Comparison of ENCODE assay signal across 24 cellular contexts in the genomic region with DNA sequence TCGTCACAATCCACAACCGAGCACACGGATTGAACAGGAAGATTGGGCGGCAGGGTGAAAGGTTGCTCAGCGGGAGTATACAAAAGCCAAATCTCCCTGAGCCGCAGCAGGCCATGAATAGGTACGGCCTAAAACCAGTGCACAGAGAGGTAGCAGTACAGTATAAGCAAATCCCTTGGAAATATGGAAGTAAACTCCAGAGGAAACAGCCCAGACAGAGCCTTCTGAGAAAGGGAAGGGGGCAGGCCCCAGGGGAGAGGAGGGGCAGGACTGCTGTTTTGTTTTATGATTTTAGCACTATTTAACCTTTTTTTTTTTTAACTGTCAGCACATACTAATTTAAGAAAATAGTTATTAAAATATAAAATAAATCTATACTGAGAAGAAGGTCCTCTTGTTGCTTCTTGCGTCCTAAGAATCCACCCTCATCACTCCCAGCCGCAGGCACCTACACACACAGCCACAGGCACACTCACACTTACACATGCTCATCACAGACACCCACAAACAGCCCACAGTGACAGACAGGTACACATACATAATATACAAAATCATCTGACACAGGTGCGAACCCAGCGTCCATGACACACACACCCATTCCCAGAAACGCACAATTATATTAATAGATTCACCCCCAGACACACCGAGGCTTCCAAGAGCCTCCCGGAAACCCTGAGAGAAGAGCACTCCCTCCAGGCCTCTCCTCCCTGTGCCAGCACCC. TPM values are rescaled to one million over a fixed set of nuclear protein-coding genes. Genes with fewer than 3 reads are reported as not detected.
A peak's percentile ranks its signal among the peaks of the same experiment; 100 is the strongest.
DNase-seq lines count a peak whose midpoint lies in the region; ATAC-seq, FAIRE-seq and TF ChIP-seq lines count a peak whose summit lies in the region.
"Had no signal": no experiment of that assay in that cellular context is flagged by ENCODE, and none has a peak within 500 bp of the region (broad histone marks: within the 10 kb centered on the region; RNA-seq: fewer than 3 reads in every experiment).

No MANE protein-coding gene starts in this region.

- no peaks in the 10 kb centered on the region for H3K79me1 ChIP-seq in mesenchymal stem cell (replicated peaks; ENCODE audit: low read length, poor library complexity, severe bottlenecking)

- H3K4ac ChIP-seq in mesenchymal stem cell (ENCODE audit: low read depth in 1 of 2, low read length in 2 of 2): peak overlapping the region in 1 of 2 experiments; percentile 9

- H3K9me3 ChIP-seq in left ventricle myocardium inferior (replicated peaks) (peaks cover 6% of the 10 kb centered on the region), astrocyte (ENCODE audit: insufficient read depth, low read depth, low read length) (no peaks in the 10 kb centered on the region), mesenchymal stem cell (ENCODE audit: control insufficient read depth, low read length) (no peaks in the 10 kb centered on the region), thyroid gland (no peaks in the 10 kb centered on the region), sigmoid colon (no peaks in the 10 kb centered on the region)
- H3K9me3 ChIP-seq: adrenal gland, lower lobe of right lung had no signal

- H4K20me1 ChIP-seq in astrocyte (ENCODE audit: insufficient read depth, low read length): no peaks in the 10 kb centered on the region
- H4K20me1 ChIP-seq: BLaER1 treated with 17β-estradiol and CSF1 and Interleukin-3, amounts not matched to agents 10 nM and 100 nM had no signal

- peak overlapping the region; percentile 54 to 55 for H3K18ac ChIP-seq in mesenchymal stem cell (ENCODE audit: low read depth in 1 of 2, low read length in 2 of 2)

- no peak overlapping the region for H2BK120ac ChIP-seq in mesenchymal stem cell (ENCODE audit: low read depth, low read length)

- H3K27me3 ChIP-seq in left ventricle myocardium inferior (ENCODE audit: low read depth) (no peaks in the 10 kb centered on the region), astrocyte (ENCODE audit: insufficient read depth, low read length) (no peaks in the 10 kb centered on the region), mesenchymal stem cell (ENCODE audit: control insufficient read depth in 1 of 2, insufficient read depth in 1 of 2, low read length in 2 of 2) (no peaks in the 10 kb centered on the region), thyroid gland (no peaks in the 10 kb centered on the region), sigmoid colon (no peaks in the 10 kb centered on the region)
- H3K27me3 ChIP-seq: adrenal gland; BLaER1 treated with 17β-estradiol and CSF1 and Interleukin-3, amounts not matched to agents 10 nM and 100 nM had no signal

- peaks cover 5% of the 10 kb centered on the region for H3K36me3 Mint-ChIP-seq in astrocyte (ENCODE audit: low read depth, unreplicated experiment)
- H3K36me3 Mint-ChIP-seq in activated CD8-positive, alpha-beta memory T cell treated with anti-CD3 and anti-CD28 coated beads, Interleukin-2, amount 10 ng/mL, durations not matched to agents 7 days and 5 days: no peaks in the 10 kb centered on the region
- H3K36me3 Mint-ChIP-seq: naive B cell had no signal

- peak overlapping the region; percentile 78 for H4K91ac ChIP-seq in mesenchymal stem cell (ENCODE audit: low read length)

- H2BK15ac ChIP-seq in mesenchymal stem cell (ENCODE audit: low read depth, poor library complexity, severe bottlenecking): peak overlapping the region; percentile 90

- no peaks in the 10 kb centered on the region for H3K27me3 Mint-ChIP-seq in astrocyte (ENCODE audit: low read depth, unreplicated experiment)
- H3K27me3 Mint-ChIP-seq in activated CD8-positive, alpha-beta memory T cell treated with anti-CD3 and anti-CD28 coated beads, Interleukin-2, amount 10 ng/mL, durations not matched to agents 7 days and 5 days: no peaks in the 10 kb centered on the region
- H3K27me3 Mint-ChIP-seq: naive B cell had no signal

- FAIRE-seq in astrocyte (lab: Jason Lieb, UNC): no peak
- FAIRE-seq: A204.1, D721Med, TTC549 had no signal

- H3K9ac ChIP-seq in astrocyte (ENCODE audit: low read length) (peak overlapping the region; percentile 44), mesenchymal stem cell (ENCODE audit: low read length) (peak overlapping the region; percentile 72)

- no peak for TF ChIP-seq EP300 in sigmoid colon (IDR thresholded peaks at IDR 0.05)

- no peak overlapping the region for H3K14ac ChIP-seq in mesenchymal stem cell (ENCODE audit: low read length in 2 of 2)

- H4K8ac ChIP-seq in mesenchymal stem cell (ENCODE audit: low read length): peak overlapping the region; percentile 67

- no peak overlapping the region for H3K23ac ChIP-seq in mesenchymal stem cell (ENCODE audit: low read length in 2 of 2)

- H3K4me3 Mint-ChIP-seq in astrocyte (ENCODE audit: unreplicated experiment): peak overlapping the region; percentile 11
- no peak overlapping the region for H3K4me3 Mint-ChIP-seq in activated CD8-positive, alpha-beta memory T cell treated with anti-CD3 and anti-CD28 coated beads, Interleukin-2, amount 10 ng/mL, durations not matched to agents 7 days and 5 days
- H3K4me3 Mint-ChIP-seq: H9, naive B cell had no signal

- peaks cover 20% of the 10 kb centered on the region for H3K4me1 Mint-ChIP-seq in astrocyte (ENCODE audit: low read depth, unreplicated experiment)
- H3K4me1 Mint-ChIP-seq in activated CD8-positive, alpha-beta memory T cell treated with anti-CD3 and anti-CD28 coated beads, Interleukin-2, amount 10 ng/mL, durations not matched to agents 7 days and 5 days: no peaks in the 10 kb centered on the region
- H3K4me1 Mint-ChIP-seq: H9, naive B cell had no signal

- H3K36me3 ChIP-seq in left ventricle myocardium inferior: no peaks in the 10 kb centered on the region
- H3K36me3 ChIP-seq in astrocyte (ENCODE audit: insufficient read depth, low read length): no peaks in the 10 kb centered on the region
- H3K36me3 ChIP-seq in mesenchymal stem cell (ENCODE audit: control insufficient read depth in 1 of 2, insufficient read depth in 2 of 2, low read depth in 1 of 2, low read length in 2 of 2): peaks cover 0 to 3% of the 10 kb centered on the region in 2 experiments
- H3K36me3 ChIP-seq in thyroid gland: no peaks in the 10 kb centered on the region
- no peaks in the 10 kb centered on the region for H3K36me3 ChIP-seq in sigmoid colon
- H3K36me3 ChIP-seq: adrenal gland; BLaER1 treated with 17β-estradiol and CSF1 and Interleukin-3, amounts not matched to agents 10 nM and 100 nM; lower lobe of right lung had no signal

- H3K79me2 ChIP-seq in astrocyte (ENCODE audit: insufficient read depth, low read length): no peaks in the 10 kb centered on the region

- CTCF ChIA-PET in activated CD8-positive, alpha-beta memory T cell treated with anti-CD3 and anti-CD28 coated beads, Interleukin-2, amount 10 ng/mL, durations not matched to agents 7 days and 5 days (lab: Charles Lee): interaction anchor here (0.7 to 1.2 kb wide), 2 partner anchors 72 to 155 kb away, joined by 3 to 4 read pairs; no protein-coding TSS in a partner anchor

- H3K4me3 ChIP-seq in left ventricle myocardium inferior (no peak overlapping the region), astrocyte (ENCODE audit: insufficient read depth, low read depth, low read length) (no peak overlapping the region), mesenchymal stem cell (ENCODE audit: insufficient read depth in 1 of 2, low read depth in 1 of 2, low read length in 2 of 2) (peak overlapping the region in 1 of 2 experiments; percentile 25), thyroid gland (replicated peaks in 1 of 3) (no peak overlapping the region), sigmoid colon (no peak overlapping the region)
- H3K4me3 ChIP-seq: adrenal gland; BLaER1 treated with 17β-estradiol and CSF1 and Interleukin-3, amounts not matched to agents 10 nM and 100 nM; lower lobe of right lung had no signal

- peak overlapping the region; percentile 62 for H2AFZ ChIP-seq in astrocyte (ENCODE audit: low read depth, low read length)
- peak overlapping the region; percentile 8 for H2AFZ ChIP-seq in mesenchymal stem cell (ENCODE audit: low read depth, low read length)

- no peak for ATAC-seq in activated CD8-positive, alpha-beta memory T cell treated with anti-CD3 and anti-CD28 coated beads, Interleukin-2, amount 10 ng/mL, durations not matched to agents 7 days and 5 days
- no peak for ATAC-seq in HG03432 (IDR thresholded peaks at IDR 0.05; ENCODE audit: unreplicated experiment)
- ATAC-seq: lower lobe of right lung had no signal

- WGBS in mesenchymal stem cell: 90% methylated on average over 14 of the region's 14 CpGs
- WGBS in thyroid gland, 2 donors: 87 to 90% methylated on average over 14 of the region's 14 CpGs
- WGBS in sigmoid colon, 2 donors: 79 to 89% methylated on average over 14 of the region's 14 CpGs

- H3K27ac ChIP-seq in left ventricle myocardium inferior (replicated peaks) (peak overlapping the region; percentile 71), astrocyte (ENCODE audit: low read depth, low read length) (peak overlapping the region; percentile 78), mesenchymal stem cell (ENCODE audit: low read length, poor library complexity, severe bottlenecking) (peak overlapping the region; percentile 65), thyroid gland (no peak overlapping the region), sigmoid colon (no peak overlapping the region)
- H3K27ac ChIP-seq: adrenal gland; BLaER1 treated with 17β-estradiol and CSF1 and Interleukin-3, amounts not matched to agents 10 nM and 100 nM; lower lobe of right lung had no signal

- H3K9me3 Mint-ChIP-seq in astrocyte (ENCODE audit: unreplicated experiment): peaks cover 2% of the 10 kb centered on the region
- no peaks in the 10 kb centered on the region for H3K9me3 Mint-ChIP-seq in activated CD8-positive, alpha-beta memory T cell treated with anti-CD3 and anti-CD28 coated beads, Interleukin-2, amount 10 ng/mL, durations not matched to agents 7 days and 5 days (ENCODE audit: low read depth)
- H3K9me3 Mint-ChIP-seq: H9 had no signal

- TF ChIP-seq CTCF in left ventricle myocardium inferior (IDR thresholded peaks at IDR 0.05; ENCODE audit: borderline replicate concordance) (no peak), astrocyte (IDR thresholded peaks at IDR 0.05; ENCODE audit: insufficient read depth, low read depth, low read length) (no peak), thyroid gland (IDR thresholded peaks at IDR 0.05) (no peak), sigmoid colon (IDR thresholded peaks at IDR 0.05) (no peak)

- H2BK12ac ChIP-seq in mesenchymal stem cell (ENCODE audit: low read length in 2 of 2): peak overlapping the region; percentile 29 to 66

- peaks cover 23% of the 10 kb centered on the region for H3K4me1 ChIP-seq in left ventricle myocardium inferior
- H3K4me1 ChIP-seq in astrocyte (ENCODE audit: insufficient read depth, low read length): peaks cover 25% of the 10 kb centered on the region
- H3K4me1 ChIP-seq in mesenchymal stem cell (ENCODE audit: control insufficient read depth, insufficient read depth, low read depth, low read length): peaks cover 15% of the 10 kb centered on the region
- H3K4me1 ChIP-seq in thyroid gland: no peaks in the 10 kb centered on the region
- H3K4me1 ChIP-seq in sigmoid colon: no peaks in the 10 kb centered on the region
- H3K4me1 ChIP-seq: adrenal gland, lower lobe of right lung had no signal

- intact Hi-C loops in left ventricle myocardium inferior (cut with micrococcal nuclease) (no loop called here), cardiac septum (cut with DNase I) (loop anchor here (5.0 kb wide), 1 partner anchor 56 kb away; no protein-coding TSS in a partner anchor), thyroid gland (cut with DNase I) (no loop called here), sigmoid colon (cut with DNase I) (no loop called here)

- peak overlapping the region; percentile 94 for H3K27ac Mint-ChIP-seq in astrocyte (ENCODE audit: unreplicated experiment)
- no peak overlapping the region for H3K27ac Mint-ChIP-seq in activated CD8-positive, alpha-beta memory T cell treated with anti-CD3 and anti-CD28 coated beads, Interleukin-2, amount 10 ng/mL, durations not matched to agents 7 days and 5 days
- H3K27ac Mint-ChIP-seq: H9 had no signal

- H3K4me2 ChIP-seq in astrocyte (ENCODE audit: low read length) (peak overlapping the region; percentile 80), mesenchymal stem cell (ENCODE audit: low read length, poor library complexity, severe bottlenecking) (peak overlapping the region; percentile 17)

- peak overlapping the region; percentile 8 for H2AK5ac ChIP-seq in mesenchymal stem cell (ENCODE audit: low read length, severe bottlenecking)

- DNase-seq in left ventricle myocardium inferior: no peak
- DNase-seq in cardiac septum (ENCODE audit: low spot score): no peak
- peak; percentile 47 for DNase-seq in astrocyte (ENCODE audit: low read depth)
- DNase-seq in mesenchymal stem cell: no peak
- DNase-seq in thyroid gland: no peak
- no peak for DNase-seq in activated CD8-positive, alpha-beta memory T cell treated with anti-CD3 and anti-CD28 coated beads, Interleukin-2, amount 10 ng/mL, durations not matched to agents 7 days and 5 days
- no peak for DNase-seq in sigmoid colon
- DNase-seq: activated CD4-positive, alpha-beta T cell treated with anti-CD3 and anti-CD28 coated beads for 48 hours; adrenal gland; central memory CD4-positive, alpha-beta T cell; effector CD4-positive, alpha-beta T cell; H9; KBM-7; lower lobe of right lung; naive B cell; NCI-H2081; NCI-H446; stimulated activated CD4-positive, alpha-beta T cell treated with anti-CD3 and anti-CD28 coated beads, Interleukin-4, amount 100 ng/mL, for 4 hours had no signal

- H2BK5ac ChIP-seq in mesenchymal stem cell (ENCODE audit: low read depth, low read length, poor library complexity, severe bottlenecking): no peak overlapping the region

- TF ChIP-seq POLR2A in thyroid gland (IDR thresholded peaks at IDR 0.05) (no peak), sigmoid colon (IDR thresholded peaks at IDR 0.05) (no peak)

RNA-seq across cellular contexts. Expression of a gene that starts 12.9 kb away (rescaled TPM):
- 12.2 TPM for total RNA-seq in left ventricle myocardium inferior
- total RNA-seq in cardiac septum: 21.4 TPM
- 8.9 and 13.8 TPM in 2 replicates for total RNA-seq in astrocyte
- 1.9 TPM for polyA plus RNA-seq in mesenchymal stem cell (2013, experiment 1 of 2)
- polyA plus RNA-seq in mesenchymal stem cell (2013, experiment 2 of 2): 2.1 TPM
- 10 to 100 TPM in 1 of 4 donors, 1 to 10 TPM in 3; 1.8 to 13.4 (median 6.4) TPM for total RNA-seq in thyroid gland
- 1 to 10 TPM; 1.2 to 9.0 TPM for total RNA-seq in activated CD8-positive, alpha-beta memory T cell treated with anti-CD3 and anti-CD28 coated beads, Interleukin-2, amount 10 ng/mL, durations not matched to agents 7 days and 5 days
- total RNA-seq in sigmoid colon: 10 to 100 TPM in 3 of 4 donors, 1 to 10 TPM in 1; 6.2 to 13.0 (median 10.3) TPM
- polyA plus RNA-seq in sigmoid colon: 1 to 10 TPM; 1.4 to 4.8 (median 3.6) TPM

RNA-seq across cellular contexts. Expression of a gene that starts 27.4 kb away (rescaled TPM):
- total RNA-seq in left ventricle myocardium inferior (not detected), cardiac septum (not detected), astrocyte (not detected in 2 replicates), thyroid gland (not detected), sigmoid colon (under 1 TPM in 1 of 4 donors, not detected in 3; 0.28 TPM)
- polyA plus RNA-seq in mesenchymal stem cell (2013, experiment 1 of 2): not detected
- not detected for polyA plus RNA-seq in mesenchymal stem cell (2013, experiment 2 of 2)
- total RNA-seq in activated CD8-positive, alpha-beta memory T cell treated with anti-CD3 and anti-CD28 coated beads, Interleukin-2, amount 10 ng/mL, durations not matched to agents 7 days and 5 days: under 1 TPM in 1 of 2 experiments, not detected in 1; 0.35 TPM
- polyA plus RNA-seq in sigmoid colon: not detected
- total RNA-seq: adrenal gland, H9, lower lobe of right lung, ureter had no signal
- polyA plus RNA-seq: adrenal gland had no signal

RNA-seq across cellular contexts. Expression of a gene that starts 58.9 kb away (rescaled TPM):
- total RNA-seq in left ventricle myocardium inferior: 3.7 TPM
- total RNA-seq in cardiac septum: 11.8 TPM
- 16.6 and 16.9 TPM in 2 replicates for total RNA-seq in astrocyte
- 7.0 TPM for polyA plus RNA-seq in mesenchymal stem cell (2013, experiment 1 of 2)
- 6.3 TPM for polyA plus RNA-seq in mesenchymal stem cell (2013, experiment 2 of 2)
- 10 to 100 TPM in 1 of 4 donors, 1 to 10 TPM in 3; 5.8 to 10.1 (median 7.8) TPM for total RNA-seq in thyroid gland
- total RNA-seq in activated CD8-positive, alpha-beta memory T cell treated with anti-CD3 and anti-CD28 coated beads, Interleukin-2, amount 10 ng/mL, durations not matched to agents 7 days and 5 days: 10 to 100 TPM; 21.0 to 32.9 TPM
- total RNA-seq in sigmoid colon: 1 to 10 TPM; 5.3 to 8.0 (median 7.4) TPM
- polyA plus RNA-seq in sigmoid colon: 10 to 100 TPM in 1 of 3 donors, 1 to 10 TPM in 2; 3.0 to 11.6 (median 8.1) TPM

Comparison
In these comparisons a context has a peak if more than half of its experiments do, and no peak if none do; other contexts are left out.
1. H3K27ac ChIP-seq: peak in left ventricle myocardium inferior (single experiment), astrocyte (single experiment) and mesenchymal stem cell (single experiment); none in thyroid gland (0 of 3) and sigmoid colon (0 of 4).